ENCODE assay signal across 18 cellular contexts in genomic region chr3:190314741-190315140, GRCh38. TPM values are rescaled to one million over a fixed set of nuclear protein-coding genes. Genes with fewer than 3 reads are reported as not detected.
DNase-seq lines count a peak whose midpoint lies in the region; ATAC-seq and TF ChIP-seq lines count a peak whose summit lies in the region.
"Had no signal": no experiment of that assay in that cellular context is flagged by ENCODE, and none has a peak within 500 bp of the region (broad histone marks: within the 10 kb centered on the region; RNA-seq: fewer than 3 reads in every experiment).

No MANE protein-coding gene starts in this region.

- H3K36me3 ChIP-seq in IMR-90 (ENCODE audit: control insufficient read depth, insufficient read depth, low read length) (no peaks in the 10 kb centered on the region; the same call in 1 of the 2 replicates), body of pancreas (replicated peaks in 1 of 2; ENCODE audit: insufficient read depth in 1 of 2, low read depth in 2 of 2) (no peaks in the 10 kb centered on the region)
- H3K36me3 ChIP-seq: BE2C, BLaER1 had no signal

- no peak for TF ChIP-seq CTCF in Calu3 (IDR thresholded peaks at IDR 0.05; ENCODE audit: unreplicated experiment)
- TF ChIP-seq CTCF in IMR-90 (conservative IDR thresholded peaks at IDR 0.05; ENCODE audit: low read depth, low read length), result no peak
- no peak for TF ChIP-seq CTCF in body of pancreas (IDR thresholded peaks at IDR 0.05)

- H2AFZ ChIP-seq in IMR-90 (replicated peaks; ENCODE audit: low read length, poor library complexity), result no peak overlapping the region

- H3K4me1 ChIP-seq in IMR-90 (ENCODE audit: control insufficient read depth, insufficient read depth, low read length) (no peaks in the 10 kb centered on the region; the same call in 1 of the 2 replicates), body of pancreas (peaks cover 32% of the 10 kb centered on the region)
- H3K4me1 ChIP-seq: BE2C, BLaER1 had no signal

- H3K4me1 Mint-ChIP-seq in Calu3 (ENCODE audit: low read depth, unreplicated experiment), result peaks cover 54% of the 10 kb centered on the region
- H3K4me1 Mint-ChIP-seq: CD14-positive monocyte; CD8-positive, alpha-beta memory T cell had no signal

- H3K36me3 Mint-ChIP-seq in Calu3 (ENCODE audit: insufficient read depth, unreplicated experiment), result peaks cover 92% of the 10 kb centered on the region
- H3K36me3 Mint-ChIP-seq: CD14-positive monocyte; CD4-positive, alpha-beta memory T cell; CD4-positive, CD25-positive, alpha-beta regulatory T cell; CD8-positive, alpha-beta memory T cell had no signal

- H3K56ac ChIP-seq in IMR-90 (ENCODE audit: extremely low read depth, insufficient read depth, low read length), result no peak overlapping the region

- H4K91ac ChIP-seq in IMR-90 (ENCODE audit: insufficient read depth, low read depth, low read length), result no peak overlapping the region

- CTCF ChIA-PET in Calu3 (lab: Charles Lee), result no interaction called here
- CTCF ChIA-PET in IMR-90 (lab: Yijun Ruan, JAX), result no interaction called here

- H3K9me3 ChIP-seq in IMR-90 (ENCODE audit: control insufficient read depth, insufficient read depth, low read length) (no peaks in the 10 kb centered on the region), body of pancreas (no peaks in the 10 kb centered on the region)
- H3K9me3 ChIP-seq: BE2C, BLaER1 had no signal

- WGBS in IMR-90 (ENCODE audit: extremely low coverage in 2 of 2, insufficient read length in 1 of 2), 2 experiments, result no CpG with 5 or more reads among the region's 1 CpG
- WGBS in body of pancreas, 2 donors, result 8 to 18% methylated on average over 1 of the region's 1 CpG

- H3K4me2 ChIP-seq in IMR-90 (ENCODE audit: low read depth, low read length), result no peak overlapping the region
- H3K4me2 ChIP-seq: BLaER1 had no signal

- no peak overlapping the region for H3K23ac ChIP-seq in IMR-90 (ENCODE audit: low read depth, low read length)

- H3K27me3 Mint-ChIP-seq in Calu3 (ENCODE audit: unreplicated experiment), result no peaks in the 10 kb centered on the region

- in situ Hi-C loops in IMR-90 (cut with MboI; ENCODE audit: low sequenced_read_pairs), result loop anchor here (5.0 kb wide), 1 partner anchor 92 kb away; no protein-coding TSS in a partner anchor

- no peak for DNase-seq in Calu3
- DNase-seq in IMR-90, result no peak
- DNase-seq in body of pancreas, result peak in 3 of 4 donors; percentile 37 to 57 (median 52)
- DNase-seq in SKM-1 (lab: John Stamatoyannopoulos, UW; ENCODE audit: unreplicated experiment), result no peak
- DNase-seq: 8988T; ACHN; BE2C; C1 segment of cervical spinal cord; CD4-positive, alpha-beta memory T cell; CD4-positive, CD25-positive, alpha-beta regulatory T cell; CD8-positive, alpha-beta memory T cell; COR-L47; DMS79 treated with DMSO at 0.1 percent for 48 hours; GF-D8 had no signal

- H3K27me3 ChIP-seq in IMR-90 (ENCODE audit: control insufficient read depth, insufficient read depth, low read length) (no peaks in the 10 kb centered on the region), body of pancreas (no peaks in the 10 kb centered on the region)
- H3K27me3 ChIP-seq: BE2C, BLaER1 had no signal

- peak overlapping the region in 1 of 2 experiments; percentile 56; a peak in 1 of 4 replicates for H4K8ac ChIP-seq in IMR-90 (ENCODE audit: low read depth in 2 of 2, low read length in 2 of 2)

- H3K4me3 Mint-ChIP-seq in Calu3 (ENCODE audit: low read depth, unreplicated experiment), result peak overlapping the region; percentile 81
- H3K4me3 Mint-ChIP-seq: CD14-positive monocyte; CD4-positive, alpha-beta memory T cell; CD4-positive, CD25-positive, alpha-beta regulatory T cell; CD8-positive, alpha-beta memory T cell had no signal

- no peak overlapping the region for H2BK5ac ChIP-seq in IMR-90 (ENCODE audit: low read depth, low read length, poor library complexity, severe bottlenecking)

- H4K20me1 ChIP-seq in IMR-90 (ENCODE audit: insufficient read depth, low read length), result no peaks in the 10 kb centered on the region; the same call in 1 of the 2 replicates
- H4K20me1 ChIP-seq: BLaER1 had no signal

- H3K4me3 ChIP-seq in IMR-90 (ENCODE audit: insufficient read depth, low read depth, low read length) (no peak overlapping the region), body of pancreas (no peak overlapping the region)
- H3K4me3 ChIP-seq: BLaER1 had no signal

- H3K14ac ChIP-seq in IMR-90 (replicated peaks; ENCODE audit: low read depth, low read length), result no peak overlapping the region

- H3K27ac ChIP-seq in IMR-90 (ENCODE audit: insufficient read depth, low read length) (no peak overlapping the region), body of pancreas (peak overlapping the region in 3 of 4 donors; percentile 38 to 58 (median 43))
- H3K27ac ChIP-seq: BLaER1 had no signal

- H2AK9ac ChIP-seq in IMR-90 (replicated peaks; ENCODE audit: low read depth, low read length, poor library complexity), result no peak overlapping the region

- no peak overlapping the region for H2BK20ac ChIP-seq in IMR-90 (ENCODE audit: low read depth, low read length)

- dilution Hi-C loops in IMR-90 (cut with HindIII; ENCODE audit: low sequenced_read_pairs, unreplicated experiment), result no loop called here

- no peak for ATAC-seq in IMR-90 (ENCODE audit: low read depth)
- ATAC-seq in body of pancreas, result peak; percentile 58
- ATAC-seq in GM19397 (IDR thresholded peaks at IDR 0.05; ENCODE audit: unreplicated experiment), result no peak
- ATAC-seq in HG03439 (IDR thresholded peaks at IDR 0.05; ENCODE audit: unreplicated experiment), result no peak

- H3K4ac ChIP-seq in IMR-90 (ENCODE audit: low read depth, low read length), result no peak overlapping the region

- TF ChIP-seq POLR2A in IMR-90 (IDR thresholded peaks at IDR 0.05; ENCODE audit: low read depth, low read length), result no peak
- no peak for TF ChIP-seq POLR2A in body of pancreas (IDR thresholded peaks at IDR 0.05)

- H3K9me3 Mint-ChIP-seq in Calu3 (ENCODE audit: low read depth, unreplicated experiment), result no peaks in the 10 kb centered on the region
- H3K9me3 Mint-ChIP-seq: CD4-positive, alpha-beta memory T cell; CD4-positive, CD25-positive, alpha-beta regulatory T cell; CD8-positive, alpha-beta memory T cell had no signal

- no peak for TF ChIP-seq RAD21 in IMR-90 (IDR thresholded peaks at IDR 0.05; ENCODE audit: low read length)

- peaks cover 6 to 33% of the 10 kb centered on the region in 2 experiments; a peak in 3 of 4 replicates for H3K79me1 ChIP-seq in IMR-90 (ENCODE audit: low read depth in 1 of 2, low read length in 2 of 2)

- intact Hi-C loops in Calu3 (cut with micrococcal nuclease; ENCODE audit: unreplicated experiment), result loop anchor here (5.0 to 10.0 kb wide), 2 partner anchors 190 to 203 kb away; partner anchors contain the start of gene P3H2
- intact Hi-C loops in IMR-90 (cut with micrococcal nuclease), result no loop called here
- intact Hi-C loops in body of pancreas (cut with DNase I), result no loop called here

- no TSS peak for BruUV-seq in Calu3 (replicated peaks; lab: Mats Ljungman, UMichigan)
- no TSS peak for BruUV-seq in IMR-90 (replicated peaks; lab: Mats Ljungman, UMichigan)

- POLR2A ChIA-PET in IMR-90 (lab: Charles Lee; ENCODE audit: unreplicated experiment), result no interaction called here

- no peak overlapping the region for H2BK15ac ChIP-seq in IMR-90 (ENCODE audit: low read depth, low read length)

- H2BK120ac ChIP-seq in IMR-90 (ENCODE audit: low read depth, low read length), result no peak overlapping the region

- H4K5ac ChIP-seq in IMR-90 (ENCODE audit: low read depth, low read length), result no peak overlapping the region

- H3K9me1 ChIP-seq in IMR-90 (ENCODE audit: insufficient read depth, low read length), result no peaks in the 10 kb centered on the region

- H3K9ac ChIP-seq in IMR-90 (ENCODE audit: low read depth, low read length), result no peak overlapping the region
- H3K9ac ChIP-seq: BLaER1 had no signal

- H3K18ac ChIP-seq in IMR-90 (ENCODE audit: low read depth, low read length), result no peak overlapping the region

- no peak overlapping the region for H2AK5ac ChIP-seq in IMR-90 (ENCODE audit: low read depth, low read length)

- H3K27ac Mint-ChIP-seq in Calu3 (ENCODE audit: unreplicated experiment), result peak overlapping the region; percentile 92
- H3K27ac Mint-ChIP-seq: CD14-positive monocyte; CD4-positive, alpha-beta memory T cell; CD4-positive, CD25-positive, alpha-beta regulatory T cell; CD8-positive, alpha-beta memory T cell had no signal

TF ChIP-seq in IMR-90, 13 proteins besides CTCF, POLR2A, EP300 and RAD21:
- TF ChIP-seq CEBPB (IDR thresholded peaks at IDR 0.05; ENCODE audit: low read depth, low read length) (peak; percentile 36), CHD1 (IDR thresholded peaks at IDR 0.05; ENCODE audit: low read depth, low read length) (no peak)

RNA-seq across cellular contexts. Expression of gene CLDN1, which starts 7.5 kb away (rescaled TPM):
- total RNA-seq in Calu3 (2022) (204 and 253 TPM in 2 replicates), IMR-90 (2012; rRNA removed) (4.7 and 7.2 TPM in 2 replicates), body of pancreas (10 to 100 TPM; 33.3 to 57.9 TPM)
- 6.3 and 7.3 TPM in 2 replicates for polyA plus RNA-seq in IMR-90 (2012; rRNA removed)
- polyA plus RNA-seq in IMR-90 (2012; cell fraction: cytosol; rRNA removed), result 3.2 and 5.2 TPM in 2 replicates
- 2.0 and 8.6 TPM in 2 replicates for polyA plus RNA-seq in IMR-90 (2012; cell fraction: nucleus; rRNA removed; ENCODE audit: low replicate concordance)
- total RNA-seq: CD4-positive, alpha-beta memory T cell had no signal
- polyA plus RNA-seq: CD14-positive monocyte; CD4-positive, alpha-beta memory T cell; CD8-positive, alpha-beta memory T cell had no signal

Comparison
In these comparisons a context has a peak if more than half of its experiments do, and no peak if none do; other contexts are left out.
1. DNase-seq: peak in body of pancreas (3 of 4); none in Calu3 (single experiment), IMR-90 (single experiment) and SKM-1 (single experiment).